18 cellular contexts compared by ENCODE assay signal in genomic region chr5:143212261-143212660, GRCh38.
"Had no signal": no experiment of that assay in that cellular context is flagged by ENCODE, and none has a peak within 500 bp of the region (broad histone marks: within the 10 kb centered on the region; RNA-seq: fewer than 3 reads in every experiment).

No MANE protein-coding gene starts in this region.

- H3K9me3 ChIP-seq: colonic mucosa, gastroesophageal sphincter, heart right ventricle, prostate gland, upper lobe of right lung had no signal

- H3K36me3 ChIP-seq: colonic mucosa, prostate gland had no signal

- H3K27me3 Mint-ChIP-seq: naive thymus-derived CD8-positive, alpha-beta T cell; stimulated activated naive CD8-positive, alpha-beta T cell treated with anti-CD3 and anti-CD28 coated beads, Interleukin-15, amount 100 ng/mL, for 72 hours had no signal

- H3K9me3 Mint-ChIP-seq: activated naive CD4-positive, alpha-beta T cell treated with anti-CD3 and anti-CD28 coated beads, Interleukin-2, amount 50 U/mL, for 72 hours; naive thymus-derived CD8-positive, alpha-beta T cell had no signal

- H3K27me3 ChIP-seq: colonic mucosa, gastroesophageal sphincter, heart right ventricle, upper lobe of right lung had no signal

- ATAC-seq: activated naive CD4-positive, alpha-beta T cell treated with anti-CD3 and anti-CD28 coated beads, Interleukin-2, amount 50 U/mL, for 72 hours; gastroesophageal sphincter; heart right ventricle; naive thymus-derived CD8-positive, alpha-beta T cell; stimulated activated naive CD8-positive, alpha-beta T cell treated with anti-CD3 and anti-CD28 coated beads, Interleukin-15, amount 100 ng/mL, for 72 hours; upper lobe of right lung had no signal

- H3K27ac ChIP-seq: colonic mucosa, gastroesophageal sphincter, prostate gland, SK-N-MC, upper lobe of right lung had no signal

- DNase-seq: activated CD4-positive, alpha-beta T cell treated with anti-CD3 and anti-CD28 coated beads, Interleukin-2, amount 50 U/mL, for 1 hour; activated gamma-delta T cell; central memory CD4-positive, alpha-beta T cell; colonic mucosa; effector memory CD4-positive, alpha-beta T cell; erythroblast; heart right ventricle; naive thymus-derived CD8-positive, alpha-beta T cell; right cardiac atrium; small intestine; stimulated activated CD4-positive, alpha-beta T cell treated with anti-CD3 and anti-CD28 coated beads, Interleukin-4, amount 100 ng/mL, for 4 hours; stimulated activated CD8-positive, alpha-beta memory T cell treated with anti-CD3 and anti-CD28 coated beads, Interleukin-4, amount 100 ng/mL, for 48 hours; stimulated activated naive CD8-positive, alpha-beta T cell treated with anti-CD3 and anti-CD28 coated beads, Interleukin-15, amount 100 ng/mL, for 72 hours; upper lobe of right lung had no signal

- H3K4me3 ChIP-seq: colonic mucosa, gastroesophageal sphincter, heart right ventricle, prostate gland, SK-N-MC, upper lobe of right lung had no signal

- H3K4me1 ChIP-seq: colonic mucosa, prostate gland had no signal

- H3K4me3 Mint-ChIP-seq: naive thymus-derived CD8-positive, alpha-beta T cell; stimulated activated naive CD8-positive, alpha-beta T cell treated with anti-CD3 and anti-CD28 coated beads, Interleukin-15, amount 100 ng/mL, for 72 hours had no signal
